Comparison of ENCODE assay signal across 15 cellular contexts in the genomic region with DNA sequence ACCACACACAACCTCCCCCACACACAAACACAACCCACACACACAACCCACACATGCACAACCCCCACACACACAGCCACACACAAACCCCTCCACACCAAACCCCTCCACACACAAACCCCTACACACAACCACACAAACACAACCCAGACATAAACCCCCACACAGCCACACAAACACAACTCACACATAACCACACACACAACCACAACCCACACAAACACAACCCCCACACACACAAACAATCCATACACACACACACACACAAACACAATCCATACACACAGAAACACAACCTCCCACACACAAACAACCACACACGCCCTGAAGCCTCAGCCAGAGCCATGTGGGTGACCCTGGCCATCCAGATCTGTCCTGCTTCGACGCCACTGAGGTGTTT. TPM values are rescaled to one million over a fixed set of nuclear protein-coding genes. Genes with fewer than 3 reads are reported as not detected.
DNase-seq lines count a peak whose midpoint lies in the region; ATAC-seq and TF ChIP-seq lines count a peak whose summit lies in the region.
"Had no signal": no experiment of that assay in that cellular context is flagged by ENCODE, and none has a peak within 500 bp of the region (broad histone marks: within the 10 kb centered on the region; RNA-seq: fewer than 3 reads in every experiment).

No MANE protein-coding gene starts in this region.

- peak overlapping the region in 2 of 3 donors; percentile 64 to 66 for H3K9ac ChIP-seq in skeletal muscle tissue (ENCODE audit: low read depth in 1 of 3, low read length in 3 of 3)

- CTCF ChIA-PET in activated CD8-positive, alpha-beta memory T cell treated with anti-CD3 and anti-CD28 coated beads, Interleukin-2, amount 10 ng/mL, durations not matched to agents 7 days and 5 days (lab: Charles Lee) = interaction anchor here (0.7 to 3.5 kb wide), 7 partner anchors 14 to 120 kb away, joined by 3 to 13 read pairs (median 3); partner anchors contain the start of genes ELL and UBA52

- H3K27me3 ChIP-seq in skeletal muscle tissue (ENCODE audit: control insufficient read depth in 3 of 3, insufficient read depth in 3 of 3, low read length in 3 of 3) = no peaks in the 10 kb centered on the region
- H3K27me3 ChIP-seq: stomach had no signal

- H3K9me3 Mint-ChIP-seq in activated CD8-positive, alpha-beta memory T cell treated with anti-CD3 and anti-CD28 coated beads, Interleukin-2, amount 10 ng/mL, durations not matched to agents 7 days and 5 days (ENCODE audit: low read depth) = no peaks in the 10 kb centered on the region
- H3K9me3 Mint-ChIP-seq in T-helper 2 cell treated with Interferon-gamma antibody and Interleukin-4, amounts not matched to agents 5 μg/mL and 100 μg/mL, for 36 hours = no peaks in the 10 kb centered on the region
- H3K9me3 Mint-ChIP-seq in chondrocyte (ENCODE audit: low read depth) = no peaks in the 10 kb centered on the region
- H3K9me3 Mint-ChIP-seq: neural crest cell had no signal

- H3K4me3 ChIP-seq in skeletal muscle tissue (ENCODE audit: low read length in 3 of 3) = no peak overlapping the region
- H3K4me3 ChIP-seq: stomach had no signal

- H3K4me1 ChIP-seq in skeletal muscle tissue (ENCODE audit: control insufficient read depth in 3 of 3, insufficient read depth in 3 of 3, low read length in 3 of 3) = peaks cover 72 to 74% (median 73%) of the 10 kb centered on the region in 3 donors

- H3K27ac ChIP-seq in skeletal muscle tissue (ENCODE audit: low read depth, low read length) = peak overlapping the region; percentile 84

- H3K4me1 Mint-ChIP-seq in activated CD8-positive, alpha-beta memory T cell treated with anti-CD3 and anti-CD28 coated beads, Interleukin-2, amount 10 ng/mL, durations not matched to agents 7 days and 5 days = peaks cover 22% of the 10 kb centered on the region
- H3K4me1 Mint-ChIP-seq in T-helper 2 cell treated with Interferon-gamma antibody and Interleukin-4, amounts not matched to agents 5 μg/mL and 100 μg/mL, for 36 hours (ENCODE audit: low read depth) = peaks cover 13% of the 10 kb centered on the region
- peaks cover 46% of the 10 kb centered on the region for H3K4me1 Mint-ChIP-seq in chondrocyte (ENCODE audit: low read depth)
- H3K4me1 Mint-ChIP-seq: neural crest cell had no signal

- H3K36me3 ChIP-seq in skeletal muscle tissue (ENCODE audit: control insufficient read depth in 3 of 3, insufficient read depth in 3 of 3, low read length in 3 of 3) = peaks cover 12 to 17% (median 13%) of the 10 kb centered on the region in 3 donors

- peaks cover 7% of the 10 kb centered on the region for H3K36me3 Mint-ChIP-seq in activated CD8-positive, alpha-beta memory T cell treated with anti-CD3 and anti-CD28 coated beads, Interleukin-2, amount 10 ng/mL, durations not matched to agents 7 days and 5 days
- peaks cover 12% of the 10 kb centered on the region for H3K36me3 Mint-ChIP-seq in T-helper 2 cell treated with Interferon-gamma antibody and Interleukin-4, amounts not matched to agents 5 μg/mL and 100 μg/mL, for 36 hours (ENCODE audit: low read depth)
- peaks cover 4% of the 10 kb centered on the region for H3K36me3 Mint-ChIP-seq in chondrocyte (ENCODE audit: low read depth)

- no peak for TF ChIP-seq CTCF in chondrocyte (IDR thresholded peaks at IDR 0.05)

- DNase-seq in activated CD8-positive, alpha-beta memory T cell treated with anti-CD3 and anti-CD28 coated beads, Interleukin-2, amount 10 ng/mL, durations not matched to agents 7 days and 5 days = no peak
- no peak for DNase-seq in activated CD8-positive, alpha-beta memory T cell treated with anti-CD3 and anti-CD28 coated beads, Interleukin-2, amount 50 U/mL, for 48 hours
- DNase-seq in T-helper 2 cell treated with Interferon-gamma antibody and Interleukin-4, amounts not matched to agents 5 μg/mL and 100 μg/mL, for 36 hours (ENCODE audit: low spot score) = no peak
- DNase-seq in chondrocyte (ENCODE audit: low spot score) (no peak), SIG-M5 treated with dmso at 0.1 percent for 504 hours (lab: John Stamatoyannopoulos, UW; ENCODE audit: unreplicated experiment) (no peak)
- DNase-seq in effector CD4-positive, alpha-beta T cell = no peak
- DNase-seq: central memory CD4-positive, alpha-beta T cell; effector memory CD4-positive, alpha-beta T cell; NCI-H1694 treated with DMSO at 0.1 percent for 48 hours; NCI-H446; Right ventricle myocardium superior; stomach had no signal

- H3K9me3 ChIP-seq in skeletal muscle tissue (ENCODE audit: control insufficient read depth in 3 of 3, low read length in 3 of 3) = no peaks in the 10 kb centered on the region
- H3K9me3 ChIP-seq: stomach had no signal

- no peak overlapping the region for H3K4me3 Mint-ChIP-seq in activated CD8-positive, alpha-beta memory T cell treated with anti-CD3 and anti-CD28 coated beads, Interleukin-2, amount 10 ng/mL, durations not matched to agents 7 days and 5 days
- no peak overlapping the region for H3K4me3 Mint-ChIP-seq in T-helper 2 cell treated with Interferon-gamma antibody and Interleukin-4, amounts not matched to agents 5 μg/mL and 100 μg/mL, for 36 hours
- no peak overlapping the region for H3K4me3 Mint-ChIP-seq in chondrocyte (ENCODE audit: unreplicated experiment)
- H3K4me3 Mint-ChIP-seq: neural crest cell had no signal

- H3K27me3 Mint-ChIP-seq in activated CD8-positive, alpha-beta memory T cell treated with anti-CD3 and anti-CD28 coated beads, Interleukin-2, amount 10 ng/mL, durations not matched to agents 7 days and 5 days = no peaks in the 10 kb centered on the region
- no peaks in the 10 kb centered on the region for H3K27me3 Mint-ChIP-seq in T-helper 2 cell treated with Interferon-gamma antibody and Interleukin-4, amounts not matched to agents 5 μg/mL and 100 μg/mL, for 36 hours (ENCODE audit: low read depth)
- no peaks in the 10 kb centered on the region for H3K27me3 Mint-ChIP-seq in chondrocyte (ENCODE audit: low read depth)

- peak overlapping the region; percentile 22 for H3K27ac Mint-ChIP-seq in activated CD8-positive, alpha-beta memory T cell treated with anti-CD3 and anti-CD28 coated beads, Interleukin-2, amount 10 ng/mL, durations not matched to agents 7 days and 5 days
- peak overlapping the region; percentile 9 for H3K27ac Mint-ChIP-seq in T-helper 2 cell treated with Interferon-gamma antibody and Interleukin-4, amounts not matched to agents 5 μg/mL and 100 μg/mL, for 36 hours
- peak overlapping the region; percentile 41 for H3K27ac Mint-ChIP-seq in chondrocyte (ENCODE audit: unreplicated experiment)

- no peak for ATAC-seq in activated CD8-positive, alpha-beta memory T cell treated with anti-CD3 and anti-CD28 coated beads, Interleukin-2, amount 10 ng/mL, durations not matched to agents 7 days and 5 days
- ATAC-seq in GM19395 (IDR thresholded peaks at IDR 0.05; ENCODE audit: unreplicated experiment) = no peak

RNA-seq across cellular contexts. Expression of gene ISYNA1, which starts 30.0 kb away (rescaled TPM):
- total RNA-seq in activated CD8-positive, alpha-beta memory T cell treated with anti-CD3 and anti-CD28 coated beads, Interleukin-2, amount 10 ng/mL, durations not matched to agents 7 days and 5 days = 10 to 100 TPM; 29.6 to 30.0 TPM
- total RNA-seq in chondrocyte (56.5 to 213 TPM (median 208 TPM) in 3 replicates), skeletal muscle tissue (86.6 TPM)

RNA-seq across cellular contexts. Expression of gene SSBP4, which starts 48.8 kb away (rescaled TPM):
- 100 to 1,000 TPM; 197 to 247 TPM for total RNA-seq in activated CD8-positive, alpha-beta memory T cell treated with anti-CD3 and anti-CD28 coated beads, Interleukin-2, amount 10 ng/mL, durations not matched to agents 7 days and 5 days
- total RNA-seq in chondrocyte (54.8 to 72.3 TPM (median 56.3 TPM) in 3 replicates), skeletal muscle tissue (79.3 TPM)

RNA-seq across cellular contexts. Expression of gene ELL, which starts 53.9 kb away (rescaled TPM):
- 10 to 100 TPM; 22.9 to 33.7 TPM for total RNA-seq in activated CD8-positive, alpha-beta memory T cell treated with anti-CD3 and anti-CD28 coated beads, Interleukin-2, amount 10 ng/mL, durations not matched to agents 7 days and 5 days
- total RNA-seq in chondrocyte (12.4 to 14.0 TPM (median 13.0 TPM) in 3 replicates), skeletal muscle tissue (24.5 TPM)
